Comparison of ENCODE assay signal across 18 cellular contexts in the genomic region with DNA sequence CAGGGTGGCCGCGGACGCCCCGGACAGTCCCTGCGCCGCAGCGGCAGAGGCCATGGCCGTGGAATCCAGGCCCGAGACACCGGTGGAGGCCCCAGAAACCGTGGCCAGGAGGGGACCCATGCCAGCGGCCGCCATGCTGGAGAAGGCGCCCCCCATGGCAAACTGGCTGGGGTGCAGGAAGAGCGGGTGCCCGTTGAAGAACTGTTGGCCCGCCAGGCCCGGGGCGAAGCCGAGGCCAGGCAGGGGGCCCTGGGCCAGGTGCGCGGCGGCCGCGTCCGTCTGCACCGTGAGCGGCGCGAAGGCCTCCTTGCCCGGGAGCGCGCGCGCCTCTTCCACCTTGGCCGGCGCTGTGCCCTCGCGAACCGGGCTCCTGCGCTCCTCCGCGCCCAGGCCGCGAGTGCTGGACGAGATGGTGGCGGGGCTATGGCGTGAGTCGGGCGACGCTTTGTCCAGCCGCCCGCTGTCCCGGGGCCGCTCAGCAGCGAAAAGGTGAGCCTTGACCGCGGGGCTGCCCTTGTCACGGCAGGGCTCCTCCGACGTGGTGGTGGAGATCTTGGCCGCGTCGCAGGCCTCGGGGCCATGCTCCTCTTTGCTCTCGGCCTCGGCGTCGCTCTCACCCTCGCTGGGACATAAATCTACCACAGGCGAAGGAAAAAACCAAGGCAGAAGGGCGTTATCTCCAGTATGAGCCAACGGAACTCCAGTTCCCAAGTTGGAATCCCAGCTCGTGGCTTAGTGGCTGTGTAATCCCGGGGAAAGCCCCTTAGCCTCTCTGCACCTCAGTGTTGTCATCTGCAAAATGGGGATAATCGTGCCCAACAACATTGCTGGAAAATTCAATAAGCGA. TPM values are rescaled to one million over a fixed set of nuclear protein-coding genes. Genes with fewer than 3 reads are reported as not detected.
DNase-seq lines count a peak whose midpoint lies in the region; ATAC-seq, FAIRE-seq and TF ChIP-seq lines count a peak whose summit lies in the region.
"Had no signal": no experiment of that assay in that cellular context is flagged by ENCODE, and none has a peak within 500 bp of the region (broad histone marks: within the 10 kb centered on the region; RNA-seq: fewer than 3 reads in every experiment).

No MANE protein-coding gene starts in this region.

- no peak overlapping the region for H3K9ac ChIP-seq in HepG2 (ENCODE audit: insufficient read depth, low read depth, low read length)

- TF ChIP-seq POLR2A in HepG2 (IDR thresholded peaks at IDR 0.05; ENCODE audit: insufficient read depth in 1 of 2, low read depth in 2 of 2, low read length in 2 of 2): no peak
- no peak for TF ChIP-seq POLR2A in right lobe of liver (IDR thresholded peaks at IDR 0.05)
- TF ChIP-seq POLR2A in vagina (IDR thresholded peaks at IDR 0.05): no peak

- no peaks in the 10 kb centered on the region for H3K9me3 Mint-ChIP-seq in nephron
- H3K9me3 Mint-ChIP-seq: activated T-helper 2 cell treated with anti-CD3 and anti-CD28 coated beads, Interferon-gamma antibody, Interleukin-2, Interleukin-4, amounts not matched to agents 10 μg/mL and 5 μg/mL and 100 μg/mL, durations not matched to agents 14 hours and 24 hours and 36 hours had no signal

- H3K36me3 ChIP-seq in HepG2 (replicated peaks in 1 of 2; ENCODE audit: control insufficient read depth in 1 of 2, insufficient read depth in 2 of 2, low read length in 2 of 2) (peaks cover 27 to 69% of the 10 kb centered on the region in 2 experiments), right lobe of liver (peaks cover 0 to 69% (median 12%) of the 10 kb centered on the region in 4 donors), vagina (peaks cover 0 to 24% of the 10 kb centered on the region in 2 donors)

- no peak overlapping the region for H2AFZ ChIP-seq in HepG2 (ENCODE audit: low read length)

- H3K4me3 ChIP-seq in HepG2 (replicated peaks in 1 of 3; ENCODE audit: insufficient read depth in 1 of 3, low read depth in 2 of 3, low read length in 3 of 3): no peak overlapping the region
- H3K4me3 ChIP-seq in right lobe of liver: no peak overlapping the region
- peak overlapping the region; percentile 54 to 90 for H3K4me3 ChIP-seq in vagina
- H3K4me3 ChIP-seq: SK-N-MC had no signal

- peaks cover 69% of the 10 kb centered on the region for H3K36me3 Mint-ChIP-seq in nephron (ENCODE audit: low read depth)

- H3K27ac ChIP-seq in HepG2 (ENCODE audit: extremely low read length, insufficient read depth, low read length) (no peak overlapping the region), right lobe of liver (no peak overlapping the region), vagina (peak overlapping the region; percentile 99)
- H3K27ac ChIP-seq: ascending aorta, SK-N-MC had no signal

- no TSS peak for BruUV-seq in HepG2 (replicated peaks; lab: Mats Ljungman, UMichigan)

- in situ Hi-C loops in HepG2 (cut with HindIII; ENCODE audit: extremely low pct_ligation_motif_present, low pct_unique_long_range_greater_than_20kb): loop anchor here (25.0 kb wide), 2 partner anchors 788 to 1238 kb away; no protein-coding TSS in a partner anchor

- intact Hi-C loops in HepG2 (cut with micrococcal nuclease; ENCODE audit: unreplicated experiment): no loop called here
- intact Hi-C loops in right lobe of liver (cut with DNase I): no loop called here
- intact Hi-C loops in vagina (cut with DNase I): no loop called here

- TF ChIP-seq CTCF in HepG2 (CRISPR knock-in tag; IDR thresholded peaks at IDR 0.05): no peak
- no peak for TF ChIP-seq CTCF in right lobe of liver (IDR thresholded peaks at IDR 0.05)
- no peak for TF ChIP-seq CTCF in nephron (IDR thresholded peaks at IDR 0.05; ENCODE audit: unreplicated experiment in 3 of 3)
- TF ChIP-seq CTCF in vagina (IDR thresholded peaks at IDR 0.05): no peak

- no peak overlapping the region; the same call in 1 of the 2 replicates for H3K4me2 ChIP-seq in HepG2 (ENCODE audit: low read depth, low read length)

- H3K4me3 Mint-ChIP-seq in nephron: peak overlapping the region; percentile 77 to 96 (median 77)
- H3K4me3 Mint-ChIP-seq: activated CD8-positive, alpha-beta T cell treated with anti-CD3 and anti-CD28 coated beads, Interleukin-2, amount 10 ng/mL, durations not matched to agents 7 days and 5 days had no signal

- no peak for TF ChIP-seq RAD21 in HepG2 (CRISPR knock-in tag; IDR thresholded peaks at IDR 0.05)

- CTCF ChIA-PET in HepG2 (lab: Yijun Ruan, JAX; ENCODE audit: low intra/inter-chr PET ratio, low total read pairs): no interaction called here

- 97% methylated on average over 52 of the region's 77 CpGs for WGBS in HepG2 (ENCODE audit: low lambda C conversion rate)
- 75% methylated on average over 8 of the region's 77 CpGs for WGBS in right lobe of liver (ENCODE audit: insufficient coverage, low coverage, low lambda C conversion rate, missing lambda C conversion rate)

- peaks cover 92% of the 10 kb centered on the region for H3K4me1 Mint-ChIP-seq in nephron

- peaks cover 93% of the 10 kb centered on the region for H3K27me3 Mint-ChIP-seq in nephron (ENCODE audit: low read depth)

- ATAC-seq in HepG2 (no peak), right lobe of liver (no peak)
- ATAC-seq: activated CD8-positive, alpha-beta T cell treated with anti-CD3 and anti-CD28 coated beads, Interleukin-2, amount 10 ng/mL, durations not matched to agents 7 days and 5 days had no signal

- peak overlapping the region; percentile 91 to 97 (median 95) for H3K27ac Mint-ChIP-seq in nephron
- H3K27ac Mint-ChIP-seq: activated CD8-positive, alpha-beta T cell treated with anti-CD3 and anti-CD28 coated beads, Interleukin-2, amount 10 ng/mL, durations not matched to agents 7 days and 5 days; activated T-helper 2 cell treated with anti-CD3 and anti-CD28 coated beads, Interferon-gamma antibody, Interleukin-2, Interleukin-4, amounts not matched to agents 10 μg/mL and 5 μg/mL and 100 μg/mL, durations not matched to agents 14 hours and 24 hours and 36 hours had no signal

- no peak for DNase-seq in HepG2 (ENCODE audit: low spot score)
- DNase-seq in right lobe of liver: no peak
- peak; percentile 51 for DNase-seq in fibroblast of gingiva (ENCODE audit: low read depth)
- no peak for DNase-seq in vagina (ENCODE audit: extremely low spot score in 2 of 2)
- DNase-seq in ecto neural progenitor cell (ENCODE audit: low spot score): no peak
- DNase-seq in H4 (ENCODE audit: low spot score): no peak
- DNase-seq in C1 segment of cervical spinal cord (lab: John Stamatoyannopoulos, UW): no peak
- DNase-seq: activated CD8-positive, alpha-beta T cell treated with anti-CD3 and anti-CD28 coated beads, Interleukin-2, amount 10 ng/mL, durations not matched to agents 7 days and 5 days; COR-L47; KG1; NCI-H1436 treated with DMSO at 0.1 percent for 48 hours; NCI-H510A; stimulated activated CD4-positive, alpha-beta T cell treated with anti-CD3 and anti-CD28 coated beads, Interleukin-4, amount 100 ng/mL, for 1 hour had no signal

- POLR2A ChIA-PET in HepG2 (lab: Yijun Ruan, JAX): interaction anchor here (0.8 to 8.2 kb wide), 2 partner anchors 10 kb away, joined by 5 to 101 read pairs; a partner anchor contains a TSS

- no peak for TF ChIP-seq EP300 in HepG2 (IDR thresholded peaks at IDR 0.05; ENCODE audit: low read depth in 2 of 2, low read length in 2 of 2)
- no peak for TF ChIP-seq EP300 in HepG2 (CRISPR knock-in tag; IDR thresholded peaks at IDR 0.05; ENCODE audit: borderline replicate concordance)

- no peak for FAIRE-seq in HepG2 (lab: Jason Lieb, UNC)
- FAIRE-seq: TTC549 had no signal

- H3K9me3 ChIP-seq in HepG2 (ENCODE audit: low read length) (no peaks in the 10 kb centered on the region), right lobe of liver (no peaks in the 10 kb centered on the region), vagina (no peaks in the 10 kb centered on the region)
- H3K9me3 ChIP-seq: ascending aorta had no signal

- H3K4me1 ChIP-seq in HepG2 (ENCODE audit: insufficient read depth, low read length) (peaks cover 87% of the 10 kb centered on the region), right lobe of liver (peaks cover 0 to 39% (median 3%) of the 10 kb centered on the region in 4 donors), vagina (peaks cover 74% of the 10 kb centered on the region)
- H3K4me1 ChIP-seq: ascending aorta had no signal

- H3K27me3 ChIP-seq in HepG2 (ENCODE audit: control insufficient read depth in 1 of 2, insufficient read depth in 2 of 2, low read length in 2 of 2) (no peaks in the 10 kb centered on the region), right lobe of liver (no peaks in the 10 kb centered on the region), vagina (no peaks in the 10 kb centered on the region)
- H3K27me3 ChIP-seq: ascending aorta had no signal

- H4K20me1 ChIP-seq in HepG2 (ENCODE audit: insufficient read depth, low read length): peaks cover 17% of the 10 kb centered on the region

- H3K79me2 ChIP-seq in HepG2 (ENCODE audit: insufficient read depth, low read length): peaks cover 54% of the 10 kb centered on the region

RNA-seq across cellular contexts. Expression of a gene that starts 9.6 kb away (rescaled TPM):
- total RNA-seq in HepG2 (2016; rRNA removed; fragmentation: Illumina TruSeq; extraction: Trizol) (17.2 and 27.1 TPM in 2 replicates), right lobe of liver (10 to 100 TPM; 15.6 to 44.0 (median 27.8) TPM), vagina (57.0 TPM)
- 3.5 and 4.1 TPM in 2 replicates for total RNA-seq in HepG2 (2016; cell fraction: cytosol; rRNA removed; fragmentation: Illumina TruSeq; extraction: Trizol; ENCODE audit: low read depth)
- 13.7 and 27.3 TPM in 2 replicates for total RNA-seq in HepG2 (2016; cell fraction: insoluble cytoplasmic fraction; rRNA removed; fragmentation: Illumina TruSeq; extraction: Trizol)
- 9.0 and 9.4 TPM in 2 replicates for total RNA-seq in HepG2 (2016; cell fraction: membrane; rRNA removed; fragmentation: Illumina TruSeq; extraction: Trizol)
- 39.2 and 46.8 TPM in 2 replicates for total RNA-seq in HepG2 (2016; cell fraction: nucleus; rRNA removed; fragmentation: Illumina TruSeq; extraction: Trizol)
- polyA plus RNA-seq in HepG2 (2011; rRNA removed): 38.1 and 42.4 TPM in 2 replicates
- polyA plus RNA-seq in HepG2 (2011; cell fraction: cytosol; rRNA removed): 12.5 and 15.0 TPM in 2 replicates
- 179 and 200 TPM in 2 replicates for polyA plus RNA-seq in HepG2 (2011; cell fraction: nucleus; rRNA removed)
- 34.8 and 37.9 TPM in 2 replicates for polyA plus RNA-seq in HepG2 (2012)
- polyA plus RNA-seq in HepG2 (2016; cell fraction: cytosol; fragmentation: Illumina TruSeq; extraction: Trizol; ENCODE audit: low read depth): 1.0 and 1.1 TPM in 2 replicates
- polyA plus RNA-seq in HepG2 (2016; cell fraction: insoluble cytoplasmic fraction; fragmentation: Illumina TruSeq; extraction: Trizol; ENCODE audit: low read depth): 16.8 and 21.4 TPM in 2 replicates
- 3.9 and 4.1 TPM in 2 replicates for polyA plus RNA-seq in HepG2 (2016; cell fraction: membrane; fragmentation: Illumina TruSeq; extraction: Trizol; ENCODE audit: low read depth)
- 123 and 124 TPM in 2 replicates for polyA plus RNA-seq in HepG2 (2016; cell fraction: nucleus; fragmentation: Illumina TruSeq; extraction: Trizol; ENCODE audit: insufficient read depth, low read depth)
- polyA minus RNA-seq in HepG2 (2011; rRNA and poly(A)+ RNA removed; ENCODE audit: low replicate concordance): 41.2 and 72.3 TPM in 2 replicates
- polyA minus RNA-seq in HepG2 (2011; cell fraction: cytosol; rRNA and poly(A)+ RNA removed): 22.2 and 24.4 TPM in 2 replicates
- polyA minus RNA-seq in HepG2 (2011; cell fraction: nucleus; rRNA and poly(A)+ RNA removed): 128 and 133 TPM in 2 replicates
- 16.1 and 17.5 TPM in 2 replicates for total RNA-seq in H4 (2014; rRNA removed; shearing (Covaris generic))
- total RNA-seq: activated CD8-positive, alpha-beta T cell treated with anti-CD3 and anti-CD28 coated beads, Interleukin-2, amount 10 ng/mL, durations not matched to agents 7 days and 5 days; activated T-helper 2 cell treated with anti-CD3 and anti-CD28 coated beads, Interferon-gamma antibody, Interleukin-2, Interleukin-4, amounts not matched to agents 10 μg/mL and 5 μg/mL and 100 μg/mL, durations not matched to agents 14 hours and 24 hours and 36 hours had no signal

Comparison
In these comparisons a context has a peak if more than half of its experiments do, and no peak if none do; other contexts are left out.
1. H3K4me3 ChIP-seq: peak in vagina (2 of 2); none in HepG2 (0 of 3) and right lobe of liver (0 of 3).